9 cellular contexts compared by ENCODE assay signal in the genomic region with DNA sequence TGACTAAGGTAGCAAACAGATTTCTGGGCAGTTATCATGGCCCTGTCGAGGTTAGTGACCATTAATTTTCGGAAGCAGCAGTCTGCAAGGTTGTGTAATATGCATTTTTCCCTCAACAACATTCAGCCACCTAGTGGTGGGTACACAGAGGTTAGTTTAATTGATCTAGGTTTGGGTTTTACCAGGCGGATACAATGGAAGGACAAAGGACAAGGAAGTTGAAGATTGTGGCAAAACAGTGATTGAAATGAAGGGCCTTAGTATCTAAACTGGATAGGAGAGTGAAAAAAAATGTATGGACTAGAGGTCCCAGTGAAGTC. TPM values are rescaled to one million over a fixed set of nuclear protein-coding genes. Genes with fewer than 3 reads are reported as not detected.
A peak's percentile ranks its signal among the peaks of the same experiment; 100 is the strongest.
DNase-seq lines count a peak whose midpoint lies in the region; ATAC-seq, FAIRE-seq and TF ChIP-seq lines count a peak whose summit lies in the region.
"Had no signal": no experiment of that assay in that cellular context is flagged by ENCODE, and none has a peak within 500 bp of the region (broad histone marks: within the 10 kb centered on the region; RNA-seq: fewer than 3 reads in every experiment).

No MANE protein-coding gene starts in this region.

- DNase-seq in activated CD4-positive, alpha-beta T cell treated with anti-CD3 and anti-CD28 coated beads, Interleukin-2, amount 10 ng/mL, durations not matched to agents 24 days and 14 days, result peak; percentile 61
- DNase-seq in activated CD4-positive, alpha-beta T cell treated with anti-CD3 and anti-CD28 coated beads for 4 hours, result no peak
- DNase-seq in NCI-H82 treated with DMSO at 0.1 percent for 48 hours (lab: John Stamatoyannopoulos, UW; ENCODE audit: unreplicated experiment) (peak; percentile 34), endothelial cell of umbilical vein (ENCODE audit: low read depth, low spot score) (peak; percentile 30), spleen (no peak), NK-92 (lab: John Stamatoyannopoulos, UW; ENCODE audit: unreplicated experiment) (no peak)
- DNase-seq in activated CD8-positive, alpha-beta memory T cell treated with anti-CD3 and anti-CD28 coated beads, Interleukin-2, amount 10 ng/mL, durations not matched to agents 7 days and 5 days, result no peak
- no peak for DNase-seq in stimulated activated naive B cell treated with anti-CD40 and anti-IgM and Interleukin-4, amounts not matched to agents 10 μg/mL and 1 μg/mL and 100 μg/mL, for 72 hours
- DNase-seq: activated naive CD8-positive, alpha-beta T cell treated with anti-CD3 and anti-CD28 coated beads, Interleukin-2, amount 10 ng/mL, durations not matched to agents 7 days and 5 days had no signal

- no peaks in the 10 kb centered on the region for H3K9me3 ChIP-seq in endothelial cell of umbilical vein (replicated peaks; ENCODE audit: control insufficient read depth, insufficient read depth, low read length)
- H3K9me3 ChIP-seq in spleen, result no peaks in the 10 kb centered on the region

- no peaks in the 10 kb centered on the region for H3K27me3 Mint-ChIP-seq in activated CD4-positive, alpha-beta T cell treated with anti-CD3 and anti-CD28 coated beads, Interleukin-2, amount 10 ng/mL, durations not matched to agents 24 days and 14 days
- no peaks in the 10 kb centered on the region for H3K27me3 Mint-ChIP-seq in activated CD8-positive, alpha-beta memory T cell treated with anti-CD3 and anti-CD28 coated beads, Interleukin-2, amount 10 ng/mL, durations not matched to agents 7 days and 5 days
- H3K27me3 Mint-ChIP-seq in stimulated activated naive B cell treated with anti-CD40 and anti-IgM and Interleukin-4, amounts not matched to agents 10 μg/mL and 1 μg/mL and 100 μg/mL, for 72 hours, result no peaks in the 10 kb centered on the region
- H3K27me3 Mint-ChIP-seq: activated naive CD8-positive, alpha-beta T cell treated with anti-CD3 and anti-CD28 coated beads, Interleukin-2, amount 10 ng/mL, durations not matched to agents 7 days and 5 days had no signal

- no peak overlapping the region for H3K4me3 Mint-ChIP-seq in activated CD4-positive, alpha-beta T cell treated with anti-CD3 and anti-CD28 coated beads, Interleukin-2, amount 10 ng/mL, durations not matched to agents 24 days and 14 days
- H3K4me3 Mint-ChIP-seq in activated CD8-positive, alpha-beta memory T cell treated with anti-CD3 and anti-CD28 coated beads, Interleukin-2, amount 10 ng/mL, durations not matched to agents 7 days and 5 days, result no peak overlapping the region
- no peak overlapping the region for H3K4me3 Mint-ChIP-seq in stimulated activated naive B cell treated with anti-CD40 and anti-IgM and Interleukin-4, amounts not matched to agents 10 μg/mL and 1 μg/mL and 100 μg/mL, for 72 hours
- H3K4me3 Mint-ChIP-seq: activated naive CD8-positive, alpha-beta T cell treated with anti-CD3 and anti-CD28 coated beads, Interleukin-2, amount 10 ng/mL, durations not matched to agents 7 days and 5 days had no signal

- H4K20me1 ChIP-seq in endothelial cell of umbilical vein (replicated peaks; ENCODE audit: control insufficient read depth, extremely low read depth, insufficient read depth, low read length), result no peaks in the 10 kb centered on the region

- POLR2A ChIA-PET in endothelial cell of umbilical vein (lab: Charles Lee), result no interaction called here

- peaks cover 37% of the 10 kb centered on the region for H3K4me1 ChIP-seq in endothelial cell of umbilical vein (ENCODE audit: control insufficient read depth, extremely low read depth, insufficient read depth, low read length)
- H3K4me1 ChIP-seq in spleen, result peaks cover 25 to 56% (median 47%) of the 10 kb centered on the region in 6 donors

- H3K36me3 Mint-ChIP-seq in activated CD4-positive, alpha-beta T cell treated with anti-CD3 and anti-CD28 coated beads, Interleukin-2, amount 10 ng/mL, durations not matched to agents 24 days and 14 days (ENCODE audit: low read depth), result peaks cover 2% of the 10 kb centered on the region
- no peaks in the 10 kb centered on the region for H3K36me3 Mint-ChIP-seq in activated CD8-positive, alpha-beta memory T cell treated with anti-CD3 and anti-CD28 coated beads, Interleukin-2, amount 10 ng/mL, durations not matched to agents 7 days and 5 days
- H3K36me3 Mint-ChIP-seq in stimulated activated naive B cell treated with anti-CD40 and anti-IgM and Interleukin-4, amounts not matched to agents 10 μg/mL and 1 μg/mL and 100 μg/mL, for 72 hours, result peaks cover 4 to 5% of the 10 kb centered on the region in 2 donors
- H3K36me3 Mint-ChIP-seq: activated naive CD8-positive, alpha-beta T cell treated with anti-CD3 and anti-CD28 coated beads, Interleukin-2, amount 10 ng/mL, durations not matched to agents 7 days and 5 days had no signal

- no TSS peak for BruUV-seq in endothelial cell of umbilical vein (replicated peaks; lab: Mats Ljungman, UMichigan)

- FAIRE-seq in endothelial cell of umbilical vein (lab: Jason Lieb, UNC), result peak; percentile 60

- CTCF ChIA-PET in endothelial cell of umbilical vein (lab: Charles Lee), result interaction anchor here (0.9 kb wide), 1 partner anchor 25 kb away, joined by 3 read pairs; no protein-coding TSS in a partner anchor
- CTCF ChIA-PET in activated CD8-positive, alpha-beta memory T cell treated with anti-CD3 and anti-CD28 coated beads, Interleukin-2, amount 10 ng/mL, durations not matched to agents 7 days and 5 days (lab: Charles Lee), result interaction anchor here (3.7 kb wide), 1 partner anchor 9 kb away, joined by 18 read pairs; no protein-coding TSS in a partner anchor

- intact Hi-C loops in activated CD4-positive, alpha-beta T cell treated with anti-CD3 and anti-CD28 coated beads, Interleukin-2, amount 10 ng/mL, durations not matched to agents 24 days and 14 days (cut with micrococcal nuclease), result no loop called here
- intact Hi-C loops in endothelial cell of umbilical vein (cut with micrococcal nuclease), result no loop called here
- intact Hi-C loops in spleen (cut with DNase I; ENCODE audit: low total_unique reads), result no loop called here

- H3K79me2 ChIP-seq in endothelial cell of umbilical vein (ENCODE audit: control insufficient read depth, insufficient read depth, low read length), result no peaks in the 10 kb centered on the region

- no peaks in the 10 kb centered on the region for H3K9me1 ChIP-seq in endothelial cell of umbilical vein (replicated peaks; ENCODE audit: control insufficient read depth, extremely low read depth, insufficient read depth, low read length)

- H3K4me2 ChIP-seq in endothelial cell of umbilical vein (ENCODE audit: insufficient read depth, low read length), result no peak overlapping the region

- dilution Hi-C loops in endothelial cell of umbilical vein (cut with MboI; ENCODE audit: extremely low pct_ligation_motif_present, low sequenced_read_pairs), result no loop called here

- peaks cover 0 to 1% of the 10 kb centered on the region in 2 experiments for H3K27me3 ChIP-seq in endothelial cell of umbilical vein (ENCODE audit: control insufficient read depth in 2 of 2, insufficient read depth in 2 of 2, low read length in 2 of 2)
- no peaks in the 10 kb centered on the region for H3K27me3 ChIP-seq in spleen (replicated peaks in 1 of 7)

- H3K9ac ChIP-seq in endothelial cell of umbilical vein (replicated peaks; ENCODE audit: extremely low read depth, insufficient read depth, low read length), result no peak overlapping the region

- peaks cover 21% of the 10 kb centered on the region for H3K4me1 Mint-ChIP-seq in activated CD4-positive, alpha-beta T cell treated with anti-CD3 and anti-CD28 coated beads, Interleukin-2, amount 10 ng/mL, durations not matched to agents 24 days and 14 days
- peaks cover 22% of the 10 kb centered on the region for H3K4me1 Mint-ChIP-seq in activated CD8-positive, alpha-beta memory T cell treated with anti-CD3 and anti-CD28 coated beads, Interleukin-2, amount 10 ng/mL, durations not matched to agents 7 days and 5 days
- peaks cover 13 to 26% of the 10 kb centered on the region in 2 donors for H3K4me1 Mint-ChIP-seq in stimulated activated naive B cell treated with anti-CD40 and anti-IgM and Interleukin-4, amounts not matched to agents 10 μg/mL and 1 μg/mL and 100 μg/mL, for 72 hours

- TF ChIP-seq CTCF in endothelial cell of umbilical vein (IDR thresholded peaks at IDR 0.05; ENCODE audit: extremely low read depth in 1 of 2, insufficient read depth in 1 of 2, low read depth in 1 of 2, low read length in 2 of 2) (peak; percentile 27 to 51), spleen (IDR thresholded peaks at IDR 0.05 in 8 of 11, conservative IDR thresholded peaks at IDR 0.05 in 3 of 11) (peak in 8 of 11 experiments; percentile 30 to 56 (median 47))

- 23 to 58% (median 36%) methylated on average over 3 of the region's 3 CpGs for WGBS in spleen, 5 donors

- H2AFZ ChIP-seq in endothelial cell of umbilical vein (ENCODE audit: low read depth, low read length), result no peak overlapping the region

- no peaks in the 10 kb centered on the region for H3K36me3 ChIP-seq in endothelial cell of umbilical vein (ENCODE audit: control insufficient read depth in 2 of 2, extremely low read depth in 1 of 2, insufficient read depth in 2 of 2, low read length in 2 of 2)
- no peaks in the 10 kb centered on the region for H3K36me3 ChIP-seq in spleen

- no peak for ATAC-seq in activated CD8-positive, alpha-beta memory T cell treated with anti-CD3 and anti-CD28 coated beads, Interleukin-2, amount 10 ng/mL, durations not matched to agents 7 days and 5 days
- ATAC-seq in stimulated activated naive B cell treated with anti-CD40 and anti-IgM and Interleukin-4, amounts not matched to agents 10 μg/mL and 1 μg/mL and 100 μg/mL, for 72 hours (replicated peaks), result no peak

- TF ChIP-seq POLR2A in endothelial cell of umbilical vein (IDR thresholded peaks at IDR 0.05; ENCODE audit: low read depth, low read length), result no peak
- no peak for TF ChIP-seq POLR2A in spleen (IDR thresholded peaks at IDR 0.05)

- H3K27ac ChIP-seq in endothelial cell of umbilical vein (ENCODE audit: insufficient read depth, low read depth, low read length) (no peak overlapping the region), spleen (peak overlapping the region; percentile 50 to 98 (median 78))

- no peak overlapping the region for H3K27ac Mint-ChIP-seq in activated CD4-positive, alpha-beta T cell treated with anti-CD3 and anti-CD28 coated beads, Interleukin-2, amount 10 ng/mL, durations not matched to agents 24 days and 14 days
- no peak overlapping the region for H3K27ac Mint-ChIP-seq in activated CD8-positive, alpha-beta memory T cell treated with anti-CD3 and anti-CD28 coated beads, Interleukin-2, amount 10 ng/mL, durations not matched to agents 7 days and 5 days
- no peak overlapping the region for H3K27ac Mint-ChIP-seq in stimulated activated naive B cell treated with anti-CD40 and anti-IgM and Interleukin-4, amounts not matched to agents 10 μg/mL and 1 μg/mL and 100 μg/mL, for 72 hours
- H3K27ac Mint-ChIP-seq: activated naive CD8-positive, alpha-beta T cell treated with anti-CD3 and anti-CD28 coated beads, Interleukin-2, amount 10 ng/mL, durations not matched to agents 7 days and 5 days had no signal

- no peak overlapping the region for H3K4me3 ChIP-seq in endothelial cell of umbilical vein (replicated peaks in 1 of 3; ENCODE audit: insufficient read depth in 1 of 3, low read depth in 1 of 3, low read length in 3 of 3)
- H3K4me3 ChIP-seq in spleen, result peak overlapping the region in 1 of 8 donors; percentile 4

- no peaks in the 10 kb centered on the region for H3K9me3 Mint-ChIP-seq in activated CD4-positive, alpha-beta T cell treated with anti-CD3 and anti-CD28 coated beads, Interleukin-2, amount 10 ng/mL, durations not matched to agents 24 days and 14 days
- no peaks in the 10 kb centered on the region for H3K9me3 Mint-ChIP-seq in activated CD8-positive, alpha-beta memory T cell treated with anti-CD3 and anti-CD28 coated beads, Interleukin-2, amount 10 ng/mL, durations not matched to agents 7 days and 5 days (ENCODE audit: low read depth)
- H3K9me3 Mint-ChIP-seq in stimulated activated naive B cell treated with anti-CD40 and anti-IgM and Interleukin-4, amounts not matched to agents 10 μg/mL and 1 μg/mL and 100 μg/mL, for 72 hours, result no peaks in the 10 kb centered on the region
- H3K9me3 Mint-ChIP-seq: activated naive CD8-positive, alpha-beta T cell treated with anti-CD3 and anti-CD28 coated beads, Interleukin-2, amount 10 ng/mL, durations not matched to agents 7 days and 5 days had no signal

RNA-seq across cellular contexts. Expression of a gene that starts 2.6 kb away (rescaled TPM):
- 133 and 137 TPM in 2 replicates for total RNA-seq in activated CD4-positive, alpha-beta T cell treated with anti-CD3 and anti-CD28 coated beads, Interleukin-2, amount 10 ng/mL, durations not matched to agents 24 days and 14 days
- total RNA-seq in endothelial cell of umbilical vein (not detected in 2 replicates), spleen (10 to 100 TPM; 12.2 to 24.7 (median 16.2) TPM)
- polyA plus RNA-seq in endothelial cell of umbilical vein (0.17 and 0.48 TPM in 2 replicates), spleen (10 to 100 TPM; 43.9 to 86.0 (median 77.4) TPM)
- polyA plus RNA-seq in endothelial cell of umbilical vein (2011; cell fraction: cytosol; rRNA removed), result not detected in 2 replicates
- polyA plus RNA-seq in endothelial cell of umbilical vein (2011; cell fraction: nucleus; rRNA removed), result 0.92 and 3.2 TPM in 2 replicates
- polyA plus RNA-seq in endothelial cell of umbilical vein (2012), result not detected in 2 replicates
- polyA minus RNA-seq in endothelial cell of umbilical vein, result 0.45 TPM in 1 of 2 replicates, not detected in the other
- 1.4 TPM for polyA minus RNA-seq in endothelial cell of umbilical vein (2011; cell fraction: cytosol; rRNA and poly(A)+ RNA removed)
- not detected in 2 replicates for polyA minus RNA-seq in endothelial cell of umbilical vein (2011; cell fraction: nucleus; rRNA and poly(A)+ RNA removed)
- total RNA-seq in activated CD8-positive, alpha-beta memory T cell treated with anti-CD3 and anti-CD28 coated beads, Interleukin-2, amount 10 ng/mL, durations not matched to agents 7 days and 5 days, result 10 to 100 TPM; 17.0 to 17.2 TPM

RNA-seq across cellular contexts. Expression of a gene that starts 2.9 kb away (rescaled TPM):
- total RNA-seq in activated CD4-positive, alpha-beta T cell treated with anti-CD3 and anti-CD28 coated beads, Interleukin-2, amount 10 ng/mL, durations not matched to agents 24 days and 14 days, result 4.5 and 5.1 TPM in 2 replicates
- total RNA-seq in endothelial cell of umbilical vein, result 5.3 and 5.7 TPM in 2 replicates
- polyA plus RNA-seq in endothelial cell of umbilical vein, result 16.5 and 24.7 TPM in 2 replicates
- polyA plus RNA-seq in endothelial cell of umbilical vein (2011; cell fraction: cytosol; rRNA removed), result 7.4 and 8.7 TPM in 2 replicates
- polyA plus RNA-seq in endothelial cell of umbilical vein (2011; cell fraction: nucleus; rRNA removed), result 3.3 and 3.9 TPM in 2 replicates
- 3.5 and 5.3 TPM in 2 replicates for polyA plus RNA-seq in endothelial cell of umbilical vein (2012)
- 6.2 and 8.2 TPM in 2 replicates for polyA minus RNA-seq in endothelial cell of umbilical vein
- 11.6 TPM for polyA minus RNA-seq in endothelial cell of umbilical vein (2011; cell fraction: cytosol; rRNA and poly(A)+ RNA removed)
- 1.5 and 1.8 TPM in 2 replicates for polyA minus RNA-seq in endothelial cell of umbilical vein (2011; cell fraction: nucleus; rRNA and poly(A)+ RNA removed)
- 1 to 10 TPM; 4.3 to 7.5 (median 5.4) TPM for total RNA-seq in spleen
- 1 to 10 TPM; 4.9 to 5.7 (median 5.5) TPM for polyA plus RNA-seq in spleen
- total RNA-seq in activated CD8-positive, alpha-beta memory T cell treated with anti-CD3 and anti-CD28 coated beads, Interleukin-2, amount 10 ng/mL, durations not matched to agents 7 days and 5 days, result 1 to 10 TPM; 3.6 to 3.7 TPM

RNA-seq across cellular contexts. Expression of a gene that starts 53.8 kb away (rescaled TPM):
- total RNA-seq in activated CD4-positive, alpha-beta T cell treated with anti-CD3 and anti-CD28 coated beads, Interleukin-2, amount 10 ng/mL, durations not matched to agents 24 days and 14 days, result not detected in 2 replicates
- total RNA-seq in endothelial cell of umbilical vein, result not detected in 2 replicates
- not detected in 2 replicates for polyA plus RNA-seq in endothelial cell of umbilical vein
- polyA plus RNA-seq in endothelial cell of umbilical vein (2011; cell fraction: cytosol; rRNA removed), result not detected in 2 replicates
- under 0.01 TPM in 1 of 2 replicates, not detected in the other for polyA plus RNA-seq in endothelial cell of umbilical vein (2011; cell fraction: nucleus; rRNA removed)
- not detected in 2 replicates for polyA plus RNA-seq in endothelial cell of umbilical vein (2012)
- under 0.01 TPM in 2 replicates for polyA minus RNA-seq in endothelial cell of umbilical vein
- 827 TPM for polyA minus RNA-seq in endothelial cell of umbilical vein (2011; cell fraction: cytosol; rRNA and poly(A)+ RNA removed)
- polyA minus RNA-seq in endothelial cell of umbilical vein (2011; cell fraction: nucleus; rRNA and poly(A)+ RNA removed), result under 0.01 TPM in 2 replicates
- total RNA-seq in spleen, result not detected
- not detected for polyA plus RNA-seq in spleen
- not detected for total RNA-seq in activated CD8-positive, alpha-beta memory T cell treated with anti-CD3 and anti-CD28 coated beads, Interleukin-2, amount 10 ng/mL, durations not matched to agents 7 days and 5 days
- total RNA-seq: activated naive CD8-positive, alpha-beta T cell treated with anti-CD3 and anti-CD28 coated beads, Interleukin-2, amount 10 ng/mL, durations not matched to agents 7 days and 5 days had no signal

Comparison
In these comparisons a context has a peak if more than half of its experiments do, and no peak if none do; other contexts are left out.
1. DNase-seq: peak in activated CD4-positive, alpha-beta T cell treated with anti-CD3 and anti-CD28 coated beads, Interleukin-2, amount 10 ng/mL, durations not matched to agents 24 days and 14 days (single experiment), NCI-H82 treated with DMSO at 0.1 percent for 48 hours (single experiment) and endothelial cell of umbilical vein (single experiment); none in activated CD4-positive, alpha-beta T cell treated with anti-CD3 and anti-CD28 coated beads for 4 hours (0 of 2), spleen (single experiment), activated CD8-positive, alpha-beta memory T cell treated with anti-CD3 and anti-CD28 coated beads, Interleukin-2, amount 10 ng/mL, durations not matched to agents 7 days and 5 days (single experiment), NK-92 (single experiment) and stimulated activated naive B cell treated with anti-CD40 and anti-IgM and Interleukin-4, amounts not matched to agents 10 μg/mL and 1 μg/mL and 100 μg/mL, for 72 hours (single experiment).
2. RNA of a gene that starts 2.6 kb away (total RNA-seq): 133 to 137 TPM in activated CD4-positive, alpha-beta T cell treated with anti-CD3 and anti-CD28 coated beads, Interleukin-2, amount 10 ng/mL, durations not matched to agents 24 days and 14 days, 17.0 to 17.2 TPM in activated CD8-positive, alpha-beta memory T cell treated with anti-CD3 and anti-CD28 coated beads, Interleukin-2, amount 10 ng/mL, durations not matched to agents 7 days and 5 days and 12.2 to 24.7 TPM in spleen; not detected in endothelial cell of umbilical vein; every median in the first group is over 10 times any median in the second.